1 cellular context compared by ENCODE assay signal in genomic region chr3:98733055-98733777, GRCh38.
TF ChIP-seq lines count a peak whose summit lies in the region.

No MANE protein-coding gene starts in this region.

TF ChIP-seq in HepG2, 621 proteins besides CTCF, POLR2A, EP300 and RAD21 (continued from another document and continues in another):
- TF ChIP-seq, protein P1, sequence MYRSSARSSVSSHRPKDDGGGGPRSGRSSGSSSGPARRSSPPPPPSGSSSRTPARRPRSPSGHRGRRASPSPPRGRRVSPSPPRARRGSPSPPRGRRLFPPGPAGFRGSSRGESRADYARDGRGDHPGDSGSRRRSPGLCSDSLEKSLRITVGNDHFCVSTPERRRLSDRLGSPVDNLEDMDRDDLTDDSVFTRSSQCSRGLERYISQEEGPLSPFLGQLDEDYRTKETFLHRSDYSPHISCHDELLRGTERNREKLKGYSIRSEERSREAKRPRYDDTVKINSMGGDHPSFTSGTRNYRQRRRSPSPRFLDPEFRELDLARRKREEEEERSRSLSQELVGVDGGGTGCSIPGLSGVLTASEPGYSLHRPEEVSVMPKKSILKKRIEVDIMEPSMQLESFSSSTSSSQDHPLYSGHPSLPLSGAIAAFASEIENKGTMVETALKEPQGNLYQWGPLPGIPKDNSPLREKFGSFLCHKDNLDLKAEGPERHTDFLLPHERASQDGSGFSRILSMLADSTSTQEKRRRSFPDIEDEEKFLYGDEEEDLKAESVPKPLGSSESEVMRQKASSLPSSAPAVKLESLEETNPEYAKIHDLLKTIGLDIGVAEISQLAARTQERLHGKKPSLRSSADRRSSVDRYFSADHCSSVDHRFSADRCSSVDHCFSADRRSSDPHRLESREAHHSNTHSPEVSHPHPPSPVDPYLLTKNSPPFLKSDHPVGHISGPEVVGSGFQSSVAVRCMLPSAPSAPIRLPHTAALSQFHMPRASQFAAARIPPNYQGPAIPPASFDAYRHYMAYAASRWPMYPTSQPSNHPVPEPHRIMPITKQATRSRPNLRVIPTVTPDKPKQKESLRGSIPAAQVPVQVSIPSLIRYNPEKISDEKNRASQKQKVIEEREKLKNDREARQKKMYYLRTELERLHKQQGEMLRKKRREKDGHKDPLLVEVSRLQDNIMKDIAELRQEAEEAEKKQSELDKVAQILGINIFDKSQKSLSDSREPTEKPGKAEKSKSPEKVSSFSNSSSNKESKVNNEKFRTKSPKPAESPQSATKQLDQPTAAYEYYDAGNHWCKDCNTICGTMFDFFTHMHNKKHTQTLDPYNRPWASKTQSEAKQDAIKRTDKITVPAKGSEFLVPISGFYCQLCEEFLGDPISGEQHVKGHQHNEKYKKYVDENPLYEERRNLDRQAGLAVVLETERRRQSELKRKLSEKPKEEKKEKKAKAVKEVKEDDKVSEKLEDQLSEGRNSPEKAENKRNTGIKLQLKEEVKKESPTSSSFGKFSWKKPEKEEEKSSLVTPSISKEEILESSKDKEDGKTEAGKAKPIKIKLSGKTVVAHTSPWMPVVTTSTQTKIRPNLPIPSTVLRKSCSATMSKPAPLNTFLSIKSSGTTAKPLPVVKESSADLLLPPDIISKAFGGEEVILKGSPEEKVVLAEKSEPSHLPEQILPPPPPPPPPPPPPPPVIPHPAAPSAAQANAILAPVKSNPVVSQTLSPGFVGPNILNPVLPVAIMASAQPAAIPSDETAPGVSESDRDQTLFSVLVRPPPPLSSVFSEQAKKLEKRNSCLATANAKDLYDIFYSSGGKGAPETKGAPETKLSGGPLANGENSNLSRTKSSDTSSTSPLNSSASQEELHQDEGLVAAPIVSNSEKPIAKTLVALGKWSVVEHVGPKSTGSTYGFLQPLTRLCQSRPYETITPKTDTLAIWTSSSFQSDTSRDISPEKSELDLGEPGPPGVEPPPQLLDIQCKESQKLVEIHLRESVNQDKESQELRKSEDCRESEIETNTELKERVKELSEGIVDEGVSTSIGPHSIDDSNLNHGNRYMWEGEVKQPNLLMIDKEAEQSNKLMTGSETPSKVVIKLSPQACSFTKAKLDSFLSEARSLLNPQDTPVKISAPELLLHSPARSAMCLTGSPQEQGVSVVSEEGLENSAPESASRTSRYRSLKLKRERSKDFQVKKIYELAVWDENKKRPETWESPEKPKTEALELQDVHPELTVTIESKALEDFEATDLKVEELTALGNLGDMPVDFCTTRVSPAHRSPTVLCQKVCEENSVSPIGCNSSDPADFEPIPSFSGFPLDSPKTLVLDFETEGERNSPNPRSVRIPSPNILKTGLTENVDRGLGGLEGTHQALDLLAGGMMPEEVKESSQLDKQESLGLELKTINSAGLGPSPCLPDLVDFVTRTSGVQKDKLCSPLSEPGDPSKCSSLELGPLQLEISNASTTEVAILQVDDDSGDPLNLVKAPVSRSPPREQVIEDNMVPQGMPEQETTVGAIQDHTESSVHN (CRISPR knock-in tag; IDR thresholded peaks at IDR 0.05) = no peak
- TF ChIP-seq, protein P2, sequence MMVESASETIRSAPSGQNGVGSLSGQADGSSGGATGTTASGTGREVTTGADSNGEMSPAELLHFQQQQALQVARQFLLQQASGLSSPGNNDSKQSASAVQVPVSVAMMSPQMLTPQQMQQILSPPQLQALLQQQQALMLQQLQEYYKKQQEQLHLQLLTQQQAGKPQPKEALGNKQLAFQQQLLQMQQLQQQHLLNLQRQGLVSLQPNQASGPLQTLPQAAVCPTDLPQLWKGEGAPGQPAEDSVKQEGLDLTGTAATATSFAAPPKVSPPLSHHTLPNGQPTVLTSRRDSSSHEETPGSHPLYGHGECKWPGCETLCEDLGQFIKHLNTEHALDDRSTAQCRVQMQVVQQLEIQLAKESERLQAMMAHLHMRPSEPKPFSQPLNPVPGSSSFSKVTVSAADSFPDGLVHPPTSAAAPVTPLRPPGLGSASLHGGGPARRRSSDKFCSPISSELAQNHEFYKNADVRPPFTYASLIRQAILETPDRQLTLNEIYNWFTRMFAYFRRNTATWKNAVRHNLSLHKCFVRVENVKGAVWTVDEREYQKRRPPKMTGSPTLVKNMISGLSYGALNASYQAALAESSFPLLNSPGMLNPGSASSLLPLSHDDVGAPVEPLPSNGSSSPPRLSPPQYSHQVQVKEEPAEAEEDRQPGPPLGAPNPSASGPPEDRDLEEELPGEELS (CRISPR knock-in tag; IDR thresholded peaks at IDR 0.05) = no peak
- no peak; the same call in 1 of the 2 replicates for TF ChIP-seq SIN3A (IDR thresholded peaks at IDR 0.05; ENCODE audit: borderline replicate concordance, low read depth, low read length)
- TF ChIP-seq HMG20B (CRISPR knock-in tag; conservative IDR thresholded peaks at IDR 0.05) = no peak
- peak; percentile 49; the same call in 1 of the 2 replicates for TF ChIP-seq GABPB1 (CRISPR knock-in tag; IDR thresholded peaks at IDR 0.05)
- TF ChIP-seq, protein P3, sequence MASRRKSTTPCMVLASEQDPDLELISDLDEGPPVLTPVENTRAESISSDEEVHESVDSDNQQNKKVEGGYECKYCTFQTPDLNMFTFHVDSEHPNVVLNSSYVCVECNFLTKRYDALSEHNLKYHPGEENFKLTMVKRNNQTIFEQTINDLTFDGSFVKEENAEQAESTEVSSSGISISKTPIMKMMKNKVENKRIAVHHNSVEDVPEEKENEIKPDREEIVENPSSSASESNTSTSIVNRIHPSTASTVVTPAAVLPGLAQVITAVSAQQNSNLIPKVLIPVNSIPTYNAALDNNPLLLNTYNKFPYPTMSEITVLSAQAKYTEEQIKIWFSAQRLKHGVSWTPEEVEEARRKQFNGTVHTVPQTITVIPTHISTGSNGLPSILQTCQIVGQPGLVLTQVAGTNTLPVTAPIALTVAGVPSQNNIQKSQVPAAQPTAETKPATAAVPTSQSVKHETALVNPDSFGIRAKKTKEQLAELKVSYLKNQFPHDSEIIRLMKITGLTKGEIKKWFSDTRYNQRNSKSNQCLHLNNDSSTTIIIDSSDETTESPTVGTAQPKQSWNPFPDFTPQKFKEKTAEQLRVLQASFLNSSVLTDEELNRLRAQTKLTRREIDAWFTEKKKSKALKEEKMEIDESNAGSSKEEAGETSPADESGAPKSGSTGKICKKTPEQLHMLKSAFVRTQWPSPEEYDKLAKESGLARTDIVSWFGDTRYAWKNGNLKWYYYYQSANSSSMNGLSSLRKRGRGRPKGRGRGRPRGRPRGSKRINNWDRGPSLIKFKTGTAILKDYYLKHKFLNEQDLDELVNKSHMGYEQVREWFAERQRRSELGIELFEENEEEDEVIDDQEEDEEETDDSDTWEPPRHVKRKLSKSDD (CRISPR knock-in tag; IDR thresholded peaks at IDR 0.05; ENCODE audit: low read depth) = no peak
- 0 out of 2 replicates have a peak, but pooled peaks have one; percentile 13 for TF ChIP-seq TFDP1 (CRISPR knock-in tag; IDR thresholded peaks at IDR 0.05; ENCODE audit: borderline replicate concordance)
- TF ChIP-seq, protein P4, sequence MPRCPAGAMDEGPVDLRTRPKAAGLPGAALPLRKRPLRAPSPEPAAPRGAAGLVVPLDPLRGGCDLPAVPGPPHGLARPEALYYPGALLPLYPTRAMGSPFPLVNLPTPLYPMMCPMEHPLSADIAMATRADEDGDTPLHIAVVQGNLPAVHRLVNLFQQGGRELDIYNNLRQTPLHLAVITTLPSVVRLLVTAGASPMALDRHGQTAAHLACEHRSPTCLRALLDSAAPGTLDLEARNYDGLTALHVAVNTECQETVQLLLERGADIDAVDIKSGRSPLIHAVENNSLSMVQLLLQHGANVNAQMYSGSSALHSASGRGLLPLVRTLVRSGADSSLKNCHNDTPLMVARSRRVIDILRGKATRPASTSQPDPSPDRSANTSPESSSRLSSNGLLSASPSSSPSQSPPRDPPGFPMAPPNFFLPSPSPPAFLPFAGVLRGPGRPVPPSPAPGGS (CRISPR knock-in tag; IDR thresholded peaks at IDR 0.05) = 0 out of 2 replicates have a peak, but pooled peaks have one; percentile 30
- no peak for TF ChIP-seq SIX1 (CRISPR knock-in tag; IDR thresholded peaks at IDR 0.05; ENCODE audit: borderline replicate concordance)
- TF ChIP-seq ZNF569 (CRISPR knock-in tag; IDR thresholded peaks at IDR 0.05; ENCODE audit: borderline replicate concordance) = no peak
- no peak for TF ChIP-seq BRF2 (CRISPR knock-in tag; IDR thresholded peaks at IDR 0.05)
- TF ChIP-seq RARA (CRISPR knock-in tag; IDR thresholded peaks at IDR 0.05) = no peak
- no peak for TF ChIP-seq PCBP1 (IDR thresholded peaks at IDR 0.05; ENCODE audit: borderline replicate concordance, low read depth, low read length)
- 0 out of 2 replicates have a peak, but pooled peaks have one; percentile 43 for TF ChIP-seq ZNF431 (CRISPR knock-in tag; IDR thresholded peaks at IDR 0.05; ENCODE audit: borderline replicate concordance, low read depth)
- TF ChIP-seq, protein P5, sequence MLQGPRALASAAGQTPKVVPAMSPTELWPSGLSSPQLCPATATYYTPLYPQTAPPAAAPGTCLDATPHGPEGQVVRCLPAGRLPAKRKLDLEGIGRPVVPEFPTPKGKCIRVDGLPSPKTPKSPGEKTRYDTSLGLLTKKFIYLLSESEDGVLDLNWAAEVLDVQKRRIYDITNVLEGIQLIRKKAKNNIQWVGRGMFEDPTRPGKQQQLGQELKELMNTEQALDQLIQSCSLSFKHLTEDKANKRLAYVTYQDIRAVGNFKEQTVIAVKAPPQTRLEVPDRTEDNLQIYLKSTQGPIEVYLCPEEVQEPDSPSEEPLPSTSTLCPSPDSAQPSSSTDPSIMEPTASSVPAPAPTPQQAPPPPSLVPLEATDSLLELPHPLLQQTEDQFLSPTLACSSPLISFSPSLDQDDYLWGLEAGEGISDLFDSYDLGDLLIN (CRISPR knock-in tag; IDR thresholded peaks at IDR 0.05; ENCODE audit: borderline replicate concordance) = no peak
- TF ChIP-seq CAMTA2 (CRISPR knock-in tag; IDR thresholded peaks at IDR 0.05; ENCODE audit: borderline replicate concordance) = no peak
- TF ChIP-seq ZNF740 (CRISPR knock-in tag; IDR thresholded peaks at IDR 0.05) = 0 out of 2 replicates have a peak, but pooled peaks have one; percentile 34
- no peak for TF ChIP-seq ZNF607 (CRISPR knock-in tag; IDR thresholded peaks at IDR 0.05; ENCODE audit: borderline replicate concordance)
- 0 out of 2 replicates have a peak, but pooled peaks have one; percentile 40 for TF ChIP-seq ZNF501 (CRISPR knock-in tag; IDR thresholded peaks at IDR 0.05)
- TF ChIP-seq HNRNPLL (IDR thresholded peaks at IDR 0.05; ENCODE audit: low read depth, low read length, poor library complexity, severe bottlenecking) = no peak
- TF ChIP-seq ZKSCAN8 (CRISPR knock-in tag; IDR thresholded peaks at IDR 0.05; ENCODE audit: borderline replicate concordance) = no peak
- TF ChIP-seq ZFP91 (CRISPR knock-in tag; IDR thresholded peaks at IDR 0.05; ENCODE audit: borderline replicate concordance) = 0 out of 2 replicates have a peak, but pooled peaks have one; percentile 37
- TF ChIP-seq, protein P6, sequence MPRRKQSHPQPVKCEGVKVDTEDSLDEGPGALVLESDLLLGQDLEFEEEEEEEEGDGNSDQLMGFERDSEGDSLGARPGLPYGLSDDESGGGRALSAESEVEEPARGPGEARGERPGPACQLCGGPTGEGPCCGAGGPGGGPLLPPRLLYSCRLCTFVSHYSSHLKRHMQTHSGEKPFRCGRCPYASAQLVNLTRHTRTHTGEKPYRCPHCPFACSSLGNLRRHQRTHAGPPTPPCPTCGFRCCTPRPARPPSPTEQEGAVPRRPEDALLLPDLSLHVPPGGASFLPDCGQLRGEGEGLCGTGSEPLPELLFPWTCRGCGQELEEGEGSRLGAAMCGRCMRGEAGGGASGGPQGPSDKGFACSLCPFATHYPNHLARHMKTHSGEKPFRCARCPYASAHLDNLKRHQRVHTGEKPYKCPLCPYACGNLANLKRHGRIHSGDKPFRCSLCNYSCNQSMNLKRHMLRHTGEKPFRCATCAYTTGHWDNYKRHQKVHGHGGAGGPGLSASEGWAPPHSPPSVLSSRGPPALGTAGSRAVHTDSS (CRISPR knock-in tag; conservative IDR thresholded peaks at IDR 0.05) = no peak
- no peak for TF ChIP-seq ZNF749 (CRISPR knock-in tag; IDR thresholded peaks at IDR 0.05; ENCODE audit: borderline replicate concordance)
- TF ChIP-seq ZNF777 (CRISPR knock-in tag; IDR thresholded peaks at IDR 0.05) = peak; percentile 29; the same call in 1 of the 2 replicates
- TF ChIP-seq MTERF4 (CRISPR knock-in tag; IDR thresholded peaks at IDR 0.05) = no peak
- TF ChIP-seq CBX5 (CRISPR knock-in tag; IDR thresholded peaks at IDR 0.05; ENCODE audit: borderline replicate concordance) = no peak
- TF ChIP-seq ZNF317 (CRISPR knock-in tag; IDR thresholded peaks at IDR 0.05) = 0 out of 2 replicates have a peak, but pooled peaks have one; percentile 21
- TF ChIP-seq ELF1 (CRISPR knock-in tag; IDR thresholded peaks at IDR 0.05) = no peak
- TF ChIP-seq MIXL1 (CRISPR knock-in tag; IDR thresholded peaks at IDR 0.05) = no peak
- TF ChIP-seq MED13 (CRISPR knock-in tag; IDR thresholded peaks at IDR 0.05) = 0 out of 2 replicates have a peak, but pooled peaks have one; percentile 1
- peak; percentile 44; the same call in 1 of the 2 replicates for TF ChIP-seq PHF8 (CRISPR knock-in tag; IDR thresholded peaks at IDR 0.05)
